ENCODE assay signal across 8 cellular contexts in the genomic region with DNA sequence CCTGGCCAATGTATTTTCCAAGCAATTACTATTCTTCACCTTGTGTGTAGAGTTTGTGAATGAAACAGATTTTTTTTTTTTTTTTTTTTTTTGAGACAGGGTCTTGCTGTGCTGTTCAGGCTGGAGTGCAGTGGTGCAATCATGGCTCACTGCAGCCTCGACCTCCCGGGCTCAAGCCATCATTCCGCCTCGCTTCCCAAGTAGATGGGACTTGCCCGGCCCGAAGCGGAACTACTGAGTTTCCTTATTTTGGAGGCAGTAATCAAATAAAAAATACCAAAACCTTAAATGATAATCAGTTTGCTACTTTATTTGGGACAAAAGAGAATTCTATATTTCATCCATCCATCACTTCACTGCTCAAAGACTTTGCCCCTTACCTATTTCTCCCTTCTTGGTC. TPM values are rescaled to one million over a fixed set of nuclear protein-coding genes. Genes with fewer than 3 reads are reported as not detected.
DNase-seq lines count a peak whose midpoint lies in the region; ATAC-seq and TF ChIP-seq lines count a peak whose summit lies in the region.

No MANE protein-coding gene starts in this region.

- H3K14ac ChIP-seq in neuronal stem cell (ENCODE audit: low read length): no peak overlapping the region

- peaks cover 13% of the 10 kb centered on the region for H3K9me3 ChIP-seq in BLaER1
- H3K9me3 ChIP-seq in neuronal stem cell (replicated peaks in 1 of 2; ENCODE audit: control insufficient read depth in 2 of 2, insufficient read depth in 1 of 2, low read depth in 1 of 2, low read length in 2 of 2): peaks cover 0 to 3% of the 10 kb centered on the region in 2 donors

- H3K36me3 Mint-ChIP-seq in chondrocyte (ENCODE audit: low read depth): peaks cover 3% of the 10 kb centered on the region
- no peaks in the 10 kb centered on the region for H3K36me3 Mint-ChIP-seq in effector memory CD8-positive, alpha-beta T cell (ENCODE audit: insufficient read depth)

- no CpG with 5 or more reads among the region's 7 CpGs for WGBS in neuronal stem cell (ENCODE audit: extremely low coverage in 2 of 2, insufficient read length in 2 of 2, insufficient replicate concordance in 1 of 2), 2 donors

- H4K8ac ChIP-seq in neuronal stem cell (ENCODE audit: low read depth, low read length): no peak overlapping the region

- no peak overlapping the region for H3K18ac ChIP-seq in neuronal stem cell (ENCODE audit: low read length)

- H3K36me3 ChIP-seq in BLaER1: no peaks in the 10 kb centered on the region
- H3K36me3 ChIP-seq in KMS-11 (ENCODE audit: insufficient read depth): no peaks in the 10 kb centered on the region
- no peaks in the 10 kb centered on the region for H3K36me3 ChIP-seq in neuronal stem cell (replicated peaks in 1 of 2; ENCODE audit: control insufficient read depth in 2 of 2, insufficient read depth in 2 of 2, low read length in 2 of 2)

- H3K9ac ChIP-seq in BLaER1 (no peak overlapping the region), KMS-11 (no peak overlapping the region), neuronal stem cell (ENCODE audit: low read depth, low read length, poor library complexity) (no peak overlapping the region)

- peak overlapping the region; percentile 86 for H3K4me2 ChIP-seq in BLaER1
- H3K4me2 ChIP-seq in KMS-11: no peak overlapping the region
- H3K4me2 ChIP-seq in neuronal stem cell (ENCODE audit: insufficient read depth, low read length, poor library complexity, severe bottlenecking): no peak overlapping the region

- H3K79me2 ChIP-seq in KMS-11 (ENCODE audit: insufficient read depth, low read depth): no peaks in the 10 kb centered on the region

- no peak for ATAC-seq in effector memory CD8-positive, alpha-beta T cell (replicated peaks)
- ATAC-seq in HG03469 (IDR thresholded peaks at IDR 0.05; ENCODE audit: unreplicated experiment): no peak

- TF ChIP-seq CTCF in KMS-11 (conservative IDR thresholded peaks at IDR 0.05; ENCODE audit: low read depth, low read length) (no peak), chondrocyte (IDR thresholded peaks at IDR 0.05) (no peak)

- H3K4me3 ChIP-seq in BLaER1: no peak overlapping the region; the same call in 1 of the 2 replicates
- no peak overlapping the region for H3K4me3 ChIP-seq in KMS-11 (IDR thresholded peaks at IDR 0.05; ENCODE audit: insufficient read depth, low read depth, low read length)
- H3K4me3 ChIP-seq in neuronal stem cell (ENCODE audit: low read length in 2 of 2): peak overlapping the region in 1 of 2 donors; percentile 78

- peak overlapping the region; percentile 94 for H2AFZ ChIP-seq in KMS-11 (ENCODE audit: low read depth)
- H2AFZ ChIP-seq in neuronal stem cell (ENCODE audit: low read length): peak overlapping the region; percentile 99

- no peak overlapping the region for H2BK5ac ChIP-seq in neuronal stem cell (ENCODE audit: low read length)

- H3K23ac ChIP-seq in neuronal stem cell (ENCODE audit: low read depth, low read length, poor library complexity): no peak overlapping the region

- H2BK12ac ChIP-seq in neuronal stem cell (ENCODE audit: low read length): no peak overlapping the region

- no peak for DNase-seq in chondrocyte (ENCODE audit: low spot score)
- DNase-seq in neuronal stem cell (ENCODE audit: low spot score): no peak
- DNase-seq in DMS79 treated with DMSO at 0.1 percent for 48 hours (lab: John Stamatoyannopoulos, UW): no peak
- no peak for DNase-seq in activated CD8-positive, alpha-beta memory T cell treated with anti-CD3 and anti-CD28 coated beads, Interleukin-2, amount 50 U/mL, for 4 hours
- no peak for DNase-seq in effector memory CD8-positive, alpha-beta T cell

- H2BK15ac ChIP-seq in neuronal stem cell (ENCODE audit: low read length): no peak overlapping the region

- no peak overlapping the region for H3K27ac Mint-ChIP-seq in chondrocyte (ENCODE audit: unreplicated experiment)
- no peak overlapping the region for H3K27ac Mint-ChIP-seq in effector memory CD8-positive, alpha-beta T cell

- H3K27ac ChIP-seq in BLaER1: no peak overlapping the region
- H3K27ac ChIP-seq in KMS-11: no peak overlapping the region
- no peak overlapping the region for H3K27ac ChIP-seq in neuronal stem cell (replicated peaks; ENCODE audit: low read length)

- H4K91ac ChIP-seq in neuronal stem cell (ENCODE audit: low read depth, low read length, poor library complexity): no peak overlapping the region

- H3K4me3 Mint-ChIP-seq in chondrocyte (ENCODE audit: unreplicated experiment): peak overlapping the region; percentile 95
- peak overlapping the region in 1 of 2 donors; percentile 88 for H3K4me3 Mint-ChIP-seq in effector memory CD8-positive, alpha-beta T cell

- H3K4me1 Mint-ChIP-seq in chondrocyte (ENCODE audit: low read depth): peaks cover 7% of the 10 kb centered on the region
- peaks cover 3 to 17% of the 10 kb centered on the region in 2 donors for H3K4me1 Mint-ChIP-seq in effector memory CD8-positive, alpha-beta T cell (ENCODE audit: low read depth in 2 of 2)

- H3K4ac ChIP-seq in neuronal stem cell (ENCODE audit: low read length): no peak overlapping the region

- H3K4me1 ChIP-seq in BLaER1 (peaks cover 13% of the 10 kb centered on the region), KMS-11 (ENCODE audit: low read depth, poor library complexity, severe bottlenecking) (peaks cover 8% of the 10 kb centered on the region), neuronal stem cell (ENCODE audit: control insufficient read depth in 2 of 2, insufficient read depth in 1 of 2, low read depth in 1 of 2, low read length in 2 of 2) (no peaks in the 10 kb centered on the region)

- peaks cover 12% of the 10 kb centered on the region for H3K9me3 Mint-ChIP-seq in chondrocyte (ENCODE audit: low read depth)
- no peaks in the 10 kb centered on the region for H3K9me3 Mint-ChIP-seq in effector memory CD8-positive, alpha-beta T cell

- H4K20me1 ChIP-seq in BLaER1 (no peaks in the 10 kb centered on the region), KMS-11 (ENCODE audit: insufficient read depth) (no peaks in the 10 kb centered on the region)

- no peak overlapping the region for H2AK5ac ChIP-seq in neuronal stem cell (ENCODE audit: low read depth, low read length)

- no peaks in the 10 kb centered on the region for H3K79me1 ChIP-seq in neuronal stem cell (ENCODE audit: low read depth, low read length)

- H3K27me3 ChIP-seq in BLaER1: no peaks in the 10 kb centered on the region; the same call in 1 of the 2 replicates
- no peaks in the 10 kb centered on the region for H3K27me3 ChIP-seq in KMS-11 (ENCODE audit: insufficient read depth, low read depth)
- H3K27me3 ChIP-seq in neuronal stem cell (ENCODE audit: control insufficient read depth in 3 of 3, insufficient read depth in 3 of 3, low read depth in 1 of 3, low read length in 3 of 3): no peaks in the 10 kb centered on the region

- H3K27me3 Mint-ChIP-seq in chondrocyte (ENCODE audit: low read depth): peaks cover 1% of the 10 kb centered on the region
- no peaks in the 10 kb centered on the region for H3K27me3 Mint-ChIP-seq in effector memory CD8-positive, alpha-beta T cell

- H2BK120ac ChIP-seq in neuronal stem cell (ENCODE audit: low read depth, low read length): no peak overlapping the region

RNA-seq across cellular contexts. Expression of gene BTBD8, which starts 0.7 kb away (rescaled TPM):
- 2.3 to 2.6 TPM (median 2.5 TPM) in 3 replicates for total RNA-seq in chondrocyte
- polyA plus RNA-seq in neuronal stem cell (2013, experiment 1 of 2): 2.7 TPM
- 2.9 TPM for polyA plus RNA-seq in neuronal stem cell (2013, experiment 2 of 2)

RNA-seq across cellular contexts. Expression of gene SETSIP, which starts 4.2 kb away (rescaled TPM):
- total RNA-seq in chondrocyte: not detected in 3 replicates
- polyA plus RNA-seq in neuronal stem cell (2013, experiment 1 of 2): 0.40 TPM
- 0.33 TPM for polyA plus RNA-seq in neuronal stem cell (2013, experiment 2 of 2)

RNA-seq across cellular contexts. Expression of gene EPHX4, which starts 49.7 kb away (rescaled TPM):
- total RNA-seq in chondrocyte: 0.41 to 0.45 TPM in 2 of 3 replicates, not detected in the other
- 0.46 TPM for polyA plus RNA-seq in neuronal stem cell (2013, experiment 1 of 2)
- 0.48 TPM for polyA plus RNA-seq in neuronal stem cell (2013, experiment 2 of 2)
